ENCODE assay signal across 25 cellular contexts in genomic region chr12:47798481-47798948, GRCh38. TPM values are rescaled to one million over a fixed set of nuclear protein-coding genes. Genes with fewer than 3 reads are reported as not detected.
DNase-seq lines count a peak whose midpoint lies in the region; ATAC-seq, FAIRE-seq and TF ChIP-seq lines count a peak whose summit lies in the region.
"Had no signal": no experiment of that assay in that cellular context is flagged by ENCODE, and none has a peak within 500 bp of the region (broad histone marks: within the 10 kb centered on the region; RNA-seq: fewer than 3 reads in every experiment).

No MANE protein-coding gene starts in this region.

- POLR2A ChIA-PET in activated CD8-positive, alpha-beta T cell treated with anti-CD3 and anti-CD28 coated beads for 36 hours (lab: Charles Lee), result interaction anchor here (0.8 to 37.9 kb wide), 6 partner anchors 9 to 36 kb away, joined by 3 to 904 read pairs (median 4); no protein-coding TSS in a partner anchor

- H2AFZ ChIP-seq in Karpas-422 (ENCODE audit: low read length), result no peak overlapping the region

- no peak overlapping the region for H3K9ac ChIP-seq in kidney (ENCODE audit: low read length in 2 of 2)
- H3K9ac ChIP-seq in Karpas-422 (ENCODE audit: low read length), result no peak overlapping the region

- H3K27ac Mint-ChIP-seq in activated naive CD4-positive, alpha-beta T cell treated with anti-CD3 and anti-CD28 coated beads, Interleukin-2, amount 50 U/mL, for 72 hours, result peak overlapping the region; percentile 84 to 88
- H3K27ac Mint-ChIP-seq in activated CD8-positive, alpha-beta T cell treated with anti-CD3 and anti-CD28 coated beads for 36 hours, result peak overlapping the region; percentile 78
- H3K27ac Mint-ChIP-seq in stimulated activated naive B cell treated with anti-CD40 and anti-IgM and Interleukin-4, amounts not matched to agents 10 μg/mL and 1 μg/mL and 100 μg/mL, for 72 hours, result no peak overlapping the region
- no peak overlapping the region for H3K27ac Mint-ChIP-seq in T-helper 2 cell treated with Interferon-gamma antibody and Interleukin-4, amounts not matched to agents 5 μg/mL and 100 μg/mL, for 36 hours
- H3K27ac Mint-ChIP-seq: mesothelial cell of epicardium had no signal

- H3K9me2 ChIP-seq in Karpas-422 (replicated peaks; ENCODE audit: insufficient read depth, low read length), result no peaks in the 10 kb centered on the region

- no peaks in the 10 kb centered on the region for H3K9me3 Mint-ChIP-seq in activated naive CD4-positive, alpha-beta T cell treated with anti-CD3 and anti-CD28 coated beads, Interleukin-2, amount 50 U/mL, for 72 hours
- no peaks in the 10 kb centered on the region for H3K9me3 Mint-ChIP-seq in activated CD8-positive, alpha-beta T cell treated with anti-CD3 and anti-CD28 coated beads for 36 hours
- H3K9me3 Mint-ChIP-seq in stimulated activated naive B cell treated with anti-CD40 and anti-IgM and Interleukin-4, amounts not matched to agents 10 μg/mL and 1 μg/mL and 100 μg/mL, for 72 hours, result no peaks in the 10 kb centered on the region
- no peaks in the 10 kb centered on the region for H3K9me3 Mint-ChIP-seq in T-helper 2 cell treated with Interferon-gamma antibody and Interleukin-4, amounts not matched to agents 5 μg/mL and 100 μg/mL, for 36 hours
- H3K9me3 Mint-ChIP-seq: central memory CD8-positive, alpha-beta T cell; mesothelial cell of epicardium; nephron progenitor cell had no signal

- peaks cover 13 to 15% of the 10 kb centered on the region in 2 donors for H3K36me3 ChIP-seq in kidney (ENCODE audit: control insufficient read depth in 1 of 2, insufficient read depth in 2 of 2, low read length in 2 of 2)
- peaks cover 47% of the 10 kb centered on the region for H3K36me3 ChIP-seq in thoracic aorta
- H3K36me3 ChIP-seq in Karpas-422 (ENCODE audit: insufficient read depth, low read length), result peaks cover 5% of the 10 kb centered on the region; the same call in 1 of the 2 replicates

- intact Hi-C loops in activated CD8-positive, alpha-beta T cell treated with anti-CD3 and anti-CD28 coated beads for 36 hours (cut with micrococcal nuclease), result no loop called here
- intact Hi-C loops in kidney (cut with DNase I), result no loop called here

- ATAC-seq in activated naive CD4-positive, alpha-beta T cell treated with anti-CD3 and anti-CD28 coated beads, Interleukin-2, amount 50 U/mL, for 72 hours, result no peak
- ATAC-seq in activated CD8-positive, alpha-beta T cell treated with anti-CD3 and anti-CD28 coated beads for 36 hours, result no peak
- no peak for ATAC-seq in thoracic aorta (ENCODE audit: insufficient number of reproducible peaks, low FRiP score, low read depth)
- ATAC-seq in stimulated activated naive B cell treated with anti-CD40 and anti-IgM and Interleukin-4, amounts not matched to agents 10 μg/mL and 1 μg/mL and 100 μg/mL, for 72 hours (replicated peaks), result no peak
- ATAC-seq: A549, left colon had no signal

- TF ChIP-seq CTCF in activated CD8-positive, alpha-beta T cell treated with anti-CD3 and anti-CD28 coated beads for 36 hours (IDR thresholded peaks at IDR 0.05), result no peak
- TF ChIP-seq CTCF in kidney (IDR thresholded peaks at IDR 0.05; ENCODE audit: borderline replicate concordance, extremely low read depth, insufficient read depth), result no peak
- TF ChIP-seq CTCF in thoracic aorta (IDR thresholded peaks at IDR 0.05), result no peak

- H4K20me1 ChIP-seq in Karpas-422 (ENCODE audit: insufficient read depth, low read depth, low read length), result no peaks in the 10 kb centered on the region

- no peak overlapping the region for H3K27ac ChIP-seq in kidney (ENCODE audit: low read depth in 2 of 2, low read length in 2 of 2)
- peak overlapping the region; percentile 22 to 66 for H3K27ac ChIP-seq in thoracic aorta
- H3K27ac ChIP-seq in Karpas-422 (ENCODE audit: low read length), result no peak overlapping the region
- H3K27ac ChIP-seq: A549 had no signal

- no peak for FAIRE-seq in kidney (lab: Jason Lieb, UNC)
- FAIRE-seq: A549, GM18507, urothelium cell line had no signal

- peaks cover 41% of the 10 kb centered on the region for H3K79me2 ChIP-seq in Karpas-422 (ENCODE audit: low read length)

- H3K4me3 Mint-ChIP-seq in activated CD8-positive, alpha-beta T cell treated with anti-CD3 and anti-CD28 coated beads for 36 hours, result no peak overlapping the region
- H3K4me3 Mint-ChIP-seq in stimulated activated naive B cell treated with anti-CD40 and anti-IgM and Interleukin-4, amounts not matched to agents 10 μg/mL and 1 μg/mL and 100 μg/mL, for 72 hours, result no peak overlapping the region
- no peak overlapping the region for H3K4me3 Mint-ChIP-seq in T-helper 2 cell treated with Interferon-gamma antibody and Interleukin-4, amounts not matched to agents 5 μg/mL and 100 μg/mL, for 36 hours
- H3K4me3 Mint-ChIP-seq: central memory CD8-positive, alpha-beta T cell; mesothelial cell of epicardium; nephron progenitor cell had no signal

- H3K4me1 Mint-ChIP-seq in activated CD8-positive, alpha-beta T cell treated with anti-CD3 and anti-CD28 coated beads for 36 hours (ENCODE audit: low read depth), result peaks cover 51% of the 10 kb centered on the region
- H3K4me1 Mint-ChIP-seq in stimulated activated naive B cell treated with anti-CD40 and anti-IgM and Interleukin-4, amounts not matched to agents 10 μg/mL and 1 μg/mL and 100 μg/mL, for 72 hours, result peaks cover 34 to 50% of the 10 kb centered on the region in 2 donors
- peaks cover 32% of the 10 kb centered on the region for H3K4me1 Mint-ChIP-seq in T-helper 2 cell treated with Interferon-gamma antibody and Interleukin-4, amounts not matched to agents 5 μg/mL and 100 μg/mL, for 36 hours (ENCODE audit: low read depth)

- H3K9me3 ChIP-seq in kidney (ENCODE audit: control insufficient read depth in 1 of 2, low read length in 2 of 2) (no peaks in the 10 kb centered on the region), thoracic aorta (no peaks in the 10 kb centered on the region), Karpas-422 (ENCODE audit: low read length) (no peaks in the 10 kb centered on the region)
- H3K9me3 ChIP-seq: A549; BLaER1 treated with 17β-estradiol and CSF1 and Interleukin-3, amounts not matched to agents 10 nM and 100 nM; stomach had no signal

- H3K4me1 ChIP-seq in kidney (ENCODE audit: control insufficient read depth in 1 of 2, insufficient read depth in 1 of 2, low read depth in 1 of 2, low read length in 2 of 2) (peaks cover 11 to 44% of the 10 kb centered on the region in 2 donors), thoracic aorta (ENCODE audit: control insufficient read depth in 1 of 2, low read depth in 2 of 2) (peaks cover 42 to 60% of the 10 kb centered on the region in 2 donors), Karpas-422 (ENCODE audit: low read length) (peaks cover 41% of the 10 kb centered on the region)

- CTCF ChIA-PET in activated CD8-positive, alpha-beta T cell treated with anti-CD3 and anti-CD28 coated beads for 36 hours (lab: Charles Lee), result interaction anchor here (1.0 to 19.8 kb wide), 10 partner anchors 9 to 89 kb away, joined by 3 to 624 read pairs (median 6); no protein-coding TSS in a partner anchor

- no peak for DNase-seq in activated naive CD4-positive, alpha-beta T cell treated with anti-CD3 and anti-CD28 coated beads, Interleukin-2, amount 50 U/mL, for 72 hours (ENCODE audit: low spot score in 2 of 2)
- no peak for DNase-seq in activated naive CD4-positive, alpha-beta T cell (lab: John Stamatoyannopoulos, UW)
- DNase-seq in activated CD8-positive, alpha-beta T cell treated with anti-CD3 and anti-CD28 coated beads for 36 hours, result no peak
- DNase-seq in kidney (peak; percentile 74), thoracic aorta (ENCODE audit: low spot score) (no peak), Karpas-422 (no peak)
- DNase-seq in stimulated activated naive B cell treated with anti-CD40 and anti-IgM and Interleukin-4, amounts not matched to agents 10 μg/mL and 1 μg/mL and 100 μg/mL, for 72 hours, result no peak
- DNase-seq in T-helper 2 cell treated with Interferon-gamma antibody and Interleukin-4, amounts not matched to agents 5 μg/mL and 100 μg/mL, for 36 hours (ENCODE audit: low spot score), result no peak
- DNase-seq: activated CD4-positive, CD25-positive, alpha-beta regulatory T cell treated with anti-CD3 and anti-CD28 coated beads, Interleukin-2, amount 50 U/mL, for 72 hours; aorta; erythroblast; left colon; NCI-H2171 treated with DMSO at 0.1 percent for 48 hours; nephron progenitor cell; SHP77; stimulated activated CD4-positive, alpha-beta T cell treated with anti-CD3 and anti-CD28 coated beads, Interleukin-2, amount 100 ng/mL, for 24 hours; stomach; SW 1271 had no signal

- H3K4me2 ChIP-seq in Karpas-422 (ENCODE audit: low read depth, low read length, poor library complexity, severe bottlenecking), result no peak overlapping the region
- H3K4me2 ChIP-seq: A549 had no signal

- H3K27me3 ChIP-seq in thoracic aorta (replicated peaks; ENCODE audit: insufficient read depth) (no peaks in the 10 kb centered on the region), Karpas-422 (ENCODE audit: low read length) (no peaks in the 10 kb centered on the region)
- H3K27me3 ChIP-seq: BLaER1 treated with 17β-estradiol and CSF1 and Interleukin-3, amounts not matched to agents 10 nM and 100 nM; stomach had no signal

- no peak overlapping the region for H3K4me3 ChIP-seq in kidney (ENCODE audit: low read length in 2 of 2)
- no peak overlapping the region for H3K4me3 ChIP-seq in thoracic aorta
- no peak overlapping the region for H3K4me3 ChIP-seq in Karpas-422 (ENCODE audit: low read length)
- H3K4me3 ChIP-seq: A549; BLaER1 treated with 17β-estradiol and CSF1 and Interleukin-3, amounts not matched to agents 10 nM and 100 nM; skin epidermis; stomach had no signal

- no peaks in the 10 kb centered on the region for H3K27me3 Mint-ChIP-seq in activated CD8-positive, alpha-beta T cell treated with anti-CD3 and anti-CD28 coated beads for 36 hours
- H3K27me3 Mint-ChIP-seq in stimulated activated naive B cell treated with anti-CD40 and anti-IgM and Interleukin-4, amounts not matched to agents 10 μg/mL and 1 μg/mL and 100 μg/mL, for 72 hours, result no peaks in the 10 kb centered on the region
- no peaks in the 10 kb centered on the region for H3K27me3 Mint-ChIP-seq in T-helper 2 cell treated with Interferon-gamma antibody and Interleukin-4, amounts not matched to agents 5 μg/mL and 100 μg/mL, for 36 hours (ENCODE audit: low read depth)
- H3K27me3 Mint-ChIP-seq: central memory CD8-positive, alpha-beta T cell had no signal

- peaks cover 0 to 11% of the 10 kb centered on the region in 2 donors for H3K36me3 Mint-ChIP-seq in activated naive CD4-positive, alpha-beta T cell treated with anti-CD3 and anti-CD28 coated beads, Interleukin-2, amount 50 U/mL, for 72 hours
- H3K36me3 Mint-ChIP-seq in activated CD8-positive, alpha-beta T cell treated with anti-CD3 and anti-CD28 coated beads for 36 hours (ENCODE audit: low read depth), result peaks cover 64% of the 10 kb centered on the region
- peaks cover 46 to 62% of the 10 kb centered on the region in 2 donors for H3K36me3 Mint-ChIP-seq in stimulated activated naive B cell treated with anti-CD40 and anti-IgM and Interleukin-4, amounts not matched to agents 10 μg/mL and 1 μg/mL and 100 μg/mL, for 72 hours
- peaks cover 44% of the 10 kb centered on the region for H3K36me3 Mint-ChIP-seq in T-helper 2 cell treated with Interferon-gamma antibody and Interleukin-4, amounts not matched to agents 5 μg/mL and 100 μg/mL, for 36 hours (ENCODE audit: low read depth)

RNA-seq across cellular contexts. Expression of gene HDAC7, which starts 21.2 kb away (rescaled TPM):
- 100 to 1,000 TPM; 285 to 334 TPM for total RNA-seq in activated naive CD4-positive, alpha-beta T cell treated with anti-CD3 and anti-CD28 coated beads, Interleukin-2, amount 50 U/mL, for 72 hours
- total RNA-seq in activated CD8-positive, alpha-beta T cell treated with anti-CD3 and anti-CD28 coated beads for 36 hours, result 100 to 1,000 TPM; 373 to 382 TPM
- total RNA-seq in kidney, result 132 TPM
- polyA plus RNA-seq in kidney (ENCODE audit: insufficient read depth, low read depth, low replicate concordance), result 35.0 TPM
- total RNA-seq in thoracic aorta, result 100 to 1,000 TPM in 1 of 2 donors, 10 to 100 TPM in 1; 77.8 to 112 TPM
- total RNA-seq in Karpas-422 (2014; rRNA removed; shearing (Covaris generic); ENCODE audit: low replicate concordance), result 36.2 and 54.8 TPM in 2 replicates

RNA-seq across cellular contexts. Expression of gene SLC48A1, which starts 25.5 kb away (rescaled TPM):
- total RNA-seq in activated naive CD4-positive, alpha-beta T cell treated with anti-CD3 and anti-CD28 coated beads, Interleukin-2, amount 50 U/mL, for 72 hours, result 1 to 10 TPM; 5.2 to 7.4 TPM
- 10 to 100 TPM in 1 of 2 experiments, 1 to 10 TPM in 1; 8.8 to 10.2 TPM for total RNA-seq in activated CD8-positive, alpha-beta T cell treated with anti-CD3 and anti-CD28 coated beads for 36 hours
- 69.9 TPM for total RNA-seq in kidney
- 56.9 TPM for polyA plus RNA-seq in kidney (ENCODE audit: insufficient read depth, low read depth, low replicate concordance)
- 100 to 1,000 TPM in 1 of 2 donors, 10 to 100 TPM in 1; 60.5 to 107 TPM for total RNA-seq in thoracic aorta
- total RNA-seq in Karpas-422 (2014; rRNA removed; shearing (Covaris generic); ENCODE audit: low replicate concordance), result 21.5 and 21.9 TPM in 2 replicates

RNA-seq across cellular contexts. Expression of gene RAPGEF3, which starts 39.8 kb away (rescaled TPM):
- total RNA-seq in activated naive CD4-positive, alpha-beta T cell treated with anti-CD3 and anti-CD28 coated beads, Interleukin-2, amount 50 U/mL, for 72 hours, result 1 to 10 TPM; 1.1 to 2.7 TPM
- total RNA-seq in activated CD8-positive, alpha-beta T cell treated with anti-CD3 and anti-CD28 coated beads for 36 hours, result under 1 TPM; 0.56 to 0.58 TPM
- 179 TPM for total RNA-seq in kidney
- 84.3 TPM for polyA plus RNA-seq in kidney (ENCODE audit: insufficient read depth, low read depth, low replicate concordance)
- total RNA-seq in thoracic aorta, result 10 to 100 TPM; 40.9 to 77.4 TPM
- total RNA-seq in Karpas-422 (2014; rRNA removed; shearing (Covaris generic); ENCODE audit: low replicate concordance), result 4.4 and 11.9 TPM in 2 replicates

Comparison
In these comparisons a context has a peak if more than half of its experiments do, and no peak if none do; other contexts are left out.
1. H3K27ac Mint-ChIP-seq: peak in activated naive CD4-positive, alpha-beta T cell treated with anti-CD3 and anti-CD28 coated beads, Interleukin-2, amount 50 U/mL, for 72 hours (2 of 2) and activated CD8-positive, alpha-beta T cell treated with anti-CD3 and anti-CD28 coated beads for 36 hours (single experiment); none in stimulated activated naive B cell treated with anti-CD40 and anti-IgM and Interleukin-4, amounts not matched to agents 10 μg/mL and 1 μg/mL and 100 μg/mL, for 72 hours (single experiment) and T-helper 2 cell treated with Interferon-gamma antibody and Interleukin-4, amounts not matched to agents 5 μg/mL and 100 μg/mL, for 36 hours (single experiment).
2. H3K27ac ChIP-seq: peak in thoracic aorta (2 of 2); none in kidney (0 of 2) and Karpas-422 (single experiment).